ENCODE assay signal across 8 cellular contexts in the genomic region with DNA sequence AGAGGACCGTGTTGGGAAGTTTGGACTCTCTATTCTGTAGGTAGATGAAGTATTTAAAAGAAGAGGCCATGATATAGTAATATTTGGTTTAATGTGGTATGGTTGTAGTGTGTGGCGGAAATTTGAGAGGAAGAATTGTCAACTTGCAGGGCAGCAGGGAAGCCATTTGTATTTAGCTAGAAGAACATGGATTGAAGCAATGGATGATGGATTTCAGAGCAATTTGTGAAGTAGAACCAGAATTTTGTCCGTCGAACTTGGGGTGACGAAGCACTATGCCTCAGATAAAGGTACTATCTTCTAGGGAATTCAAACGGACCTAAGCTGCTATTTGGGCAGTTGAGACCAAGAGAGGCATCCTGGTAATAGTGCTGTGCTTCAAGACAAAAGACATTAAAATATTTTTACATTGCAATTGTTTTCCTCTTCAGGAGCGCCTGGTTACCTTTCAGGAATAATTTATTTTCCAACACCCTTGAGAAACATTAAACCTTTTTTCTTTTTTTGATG. TPM values are rescaled to one million over a fixed set of nuclear protein-coding genes. Genes with fewer than 3 reads are reported as not detected.
DNase-seq lines count a peak whose midpoint lies in the region; ATAC-seq and TF ChIP-seq lines count a peak whose summit lies in the region.

No MANE protein-coding gene starts in this region.

- H3K27ac ChIP-seq in MM.1S (ENCODE audit: low read length): no peak overlapping the region

- H3K9me3 ChIP-seq in MM.1S (replicated peaks; ENCODE audit: insufficient read depth, low read length): no peaks in the 10 kb centered on the region

- H3K27me3 Mint-ChIP-seq in effector memory CD8-positive, alpha-beta T cell: no peaks in the 10 kb centered on the region
- no peaks in the 10 kb centered on the region for H3K27me3 Mint-ChIP-seq in progenitor cell of endocrine pancreas

- peak overlapping the region; percentile 85 to 92 for H3K27ac Mint-ChIP-seq in effector memory CD8-positive, alpha-beta T cell
- peak overlapping the region; percentile 87 for H3K27ac Mint-ChIP-seq in progenitor cell of endocrine pancreas

- H3K9ac ChIP-seq in MM.1S (ENCODE audit: low read length): no peak overlapping the region

- H3K9me3 Mint-ChIP-seq in effector memory CD8-positive, alpha-beta T cell: peaks cover 4 to 8% of the 10 kb centered on the region in 2 donors
- H3K9me3 Mint-ChIP-seq in progenitor cell of endocrine pancreas (ENCODE audit: low read depth): peaks cover 5% of the 10 kb centered on the region

- H3K4me2 ChIP-seq in MM.1S (ENCODE audit: low read depth, low read length): peak overlapping the region; percentile 52

- no peaks in the 10 kb centered on the region for H3F3A ChIP-seq in MM.1S (ENCODE audit: insufficient read depth, low read length)

- no peaks in the 10 kb centered on the region for H3K27me3 ChIP-seq in MM.1S (replicated peaks; ENCODE audit: insufficient read depth, low read length)

- H3K4me3 Mint-ChIP-seq in effector memory CD8-positive, alpha-beta T cell: peak overlapping the region; percentile 81 to 93
- peak overlapping the region; percentile 97 for H3K4me3 Mint-ChIP-seq in progenitor cell of endocrine pancreas (ENCODE audit: low read depth)

- H2AFZ ChIP-seq in MM.1S (ENCODE audit: low read length): peak overlapping the region; percentile 41; the same call in 1 of the 2 replicates

- no peak for DNase-seq in MM.1S
- DNase-seq in effector memory CD8-positive, alpha-beta T cell: no peak
- no peak for DNase-seq in progenitor cell of endocrine pancreas (ENCODE audit: low spot score, unreplicated experiment)
- no peak for DNase-seq in GM03348 (ENCODE audit: low spot score)

- H3K36me3 ChIP-seq in MM.1S (replicated peaks; ENCODE audit: insufficient read depth, low read length): no peaks in the 10 kb centered on the region

- peaks cover 8% of the 10 kb centered on the region; the same call in 1 of the 2 replicates for H3K4me1 ChIP-seq in MM.1S (ENCODE audit: low read length)

- peaks cover 40% of the 10 kb centered on the region for H3K79me2 ChIP-seq in MM.1S (ENCODE audit: low read length)

- peak overlapping the region; percentile 17; the same call in 1 of the 2 replicates for H3K4me3 ChIP-seq in MM.1S (ENCODE audit: low read length)

- H4K20me1 ChIP-seq in MM.1S (ENCODE audit: insufficient read depth, low read length): no peaks in the 10 kb centered on the region

- peaks cover 26 to 39% of the 10 kb centered on the region in 2 donors for H3K4me1 Mint-ChIP-seq in effector memory CD8-positive, alpha-beta T cell (ENCODE audit: low read depth in 2 of 2)
- peaks cover 22% of the 10 kb centered on the region for H3K4me1 Mint-ChIP-seq in progenitor cell of endocrine pancreas (ENCODE audit: low read depth)

- peak; percentile 2 for ATAC-seq in GM18873 (IDR thresholded peaks at IDR 0.05; ENCODE audit: low FRiP score, unreplicated experiment)
- ATAC-seq in effector memory CD8-positive, alpha-beta T cell (replicated peaks): no peak
- no peak for ATAC-seq in GM19455 (IDR thresholded peaks at IDR 0.05; ENCODE audit: unreplicated experiment)
- no peak for ATAC-seq in GM21515 (IDR thresholded peaks at IDR 0.05; ENCODE audit: unreplicated experiment)
- no peak for ATAC-seq in HG02678 (IDR thresholded peaks at IDR 0.05; ENCODE audit: unreplicated experiment)

- TF ChIP-seq CTCF in MM.1S (IDR thresholded peaks at IDR 0.05; ENCODE audit: low read length) (no peak), progenitor cell of endocrine pancreas (IDR thresholded peaks at IDR 0.05; ENCODE audit: unreplicated experiment) (no peak)

- peaks cover 11% of the 10 kb centered on the region for H3K36me3 Mint-ChIP-seq in effector memory CD8-positive, alpha-beta T cell (ENCODE audit: insufficient read depth)
- no peaks in the 10 kb centered on the region for H3K36me3 Mint-ChIP-seq in progenitor cell of endocrine pancreas (ENCODE audit: insufficient read depth)

- H3K9me2 ChIP-seq in MM.1S (replicated peaks; ENCODE audit: insufficient read depth, low read length): no peaks in the 10 kb centered on the region

RNA-seq across cellular contexts. Expression of a gene that starts 0.6 kb away (rescaled TPM):
- total RNA-seq in progenitor cell of endocrine pancreas: 29.9 and 30.7 TPM in 2 replicates

RNA-seq across cellular contexts. Expression of a gene that starts 28.7 kb away (rescaled TPM):
- 33.9 and 34.2 TPM in 2 replicates for total RNA-seq in progenitor cell of endocrine pancreas

RNA-seq across cellular contexts. Expression of a gene that starts 28.9 kb away (rescaled TPM):
- total RNA-seq in progenitor cell of endocrine pancreas: 24.9 and 25.0 TPM in 2 replicates
